In the genomic region with DNA sequence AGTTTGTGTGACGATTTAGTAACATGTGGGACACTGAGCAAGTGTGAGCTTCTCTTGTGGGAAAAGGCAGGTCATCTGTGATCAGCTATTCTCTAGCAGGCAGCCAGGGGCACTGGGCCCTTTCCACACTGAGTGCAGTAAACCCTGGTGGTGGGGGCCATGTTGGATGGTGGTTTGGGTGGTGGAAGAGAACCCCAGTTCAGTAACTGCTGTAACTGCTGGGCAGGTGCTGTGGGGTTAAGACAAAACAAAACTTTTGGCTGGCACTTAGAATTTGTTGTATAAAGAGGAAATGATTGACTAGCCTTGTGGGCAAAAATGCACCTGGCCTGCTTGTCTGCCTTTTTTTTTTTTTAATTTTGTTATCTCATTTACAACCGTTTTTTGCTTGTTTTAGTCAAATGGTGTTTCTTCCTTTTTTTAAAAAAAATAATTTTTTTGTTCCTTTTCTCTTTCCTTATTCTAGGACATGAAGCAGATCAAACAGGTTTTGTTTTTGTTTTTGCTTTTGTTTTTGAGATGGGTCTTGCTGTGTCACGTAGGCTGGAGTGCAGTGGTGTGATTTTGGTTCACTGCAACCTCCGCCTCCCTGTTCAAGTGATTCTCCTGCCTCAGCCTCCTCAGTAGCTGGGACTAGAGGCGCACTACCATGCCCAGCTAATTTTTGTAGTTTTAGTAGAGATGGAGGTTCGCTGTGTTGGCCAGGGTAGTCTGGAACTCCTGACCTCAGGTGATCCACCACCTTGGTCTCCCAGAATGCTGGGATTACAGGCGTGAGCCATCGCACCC, we compare ENCODE assay signal across 10 cellular contexts. TPM values are rescaled to one million over a fixed set of nuclear protein-coding genes. Genes with fewer than 3 reads are reported as not detected.
DNase-seq lines count a peak whose midpoint lies in the region; ATAC-seq and TF ChIP-seq lines count a peak whose summit lies in the region.
"Had no signal": no experiment of that assay in that cellular context is flagged by ENCODE, and none has a peak within 500 bp of the region (broad histone marks: within the 10 kb centered on the region; RNA-seq: fewer than 3 reads in every experiment).

No MANE protein-coding gene starts in this region.

- H3K9ac ChIP-seq in liver (ENCODE audit: low read depth in 1 of 2, low read length in 2 of 2) = no peak overlapping the region

- TF ChIP-seq RAD21 in liver (IDR thresholded peaks at IDR 0.05) = peak in 1 of 2 donors; percentile 27

- H3K4me1 Mint-ChIP-seq in CD8-positive, alpha-beta memory T cell = peaks cover 10 to 16% (median 12%) of the 10 kb centered on the region in 3 donors
- peaks cover 4 to 19% (median 11%) of the 10 kb centered on the region in 3 donors for H3K4me1 Mint-ChIP-seq in T-cell

- peaks cover 32% of the 10 kb centered on the region for H3K36me3 ChIP-seq in CD8-positive, alpha-beta memory T cell (ENCODE audit: insufficient read depth, low read length)
- peaks cover 3 to 47% (median 35%) of the 10 kb centered on the region in 4 donors for H3K36me3 ChIP-seq in liver (ENCODE audit: control insufficient read depth in 4 of 4, insufficient read depth in 3 of 4, low read depth in 1 of 4, low read length in 3 of 4)

- H3K4me1 ChIP-seq in CD8-positive, alpha-beta memory T cell (ENCODE audit: insufficient read depth, low read length) = no peaks in the 10 kb centered on the region
- H3K4me1 ChIP-seq in liver (ENCODE audit: control insufficient read depth in 4 of 4, insufficient read depth in 4 of 4, low read length in 3 of 4) = peaks cover 0 to 10% (median 8%) of the 10 kb centered on the region in 4 donors

- H3K27me3 Mint-ChIP-seq in CD8-positive, alpha-beta memory T cell = peaks cover 0 to 6% of the 10 kb centered on the region in 2 donors
- no peaks in the 10 kb centered on the region for H3K27me3 Mint-ChIP-seq in T-cell

- peaks cover 3 to 79% (median 24%) of the 10 kb centered on the region in 3 donors for H3K36me3 Mint-ChIP-seq in CD8-positive, alpha-beta memory T cell
- H3K36me3 Mint-ChIP-seq in T-cell = peaks cover 62% of the 10 kb centered on the region

- H3K27ac Mint-ChIP-seq in CD8-positive, alpha-beta memory T cell = peak overlapping the region in 6 of 8 donors; percentile 4 to 76 (median 46)
- H3K27ac Mint-ChIP-seq in T-cell = peak overlapping the region; percentile 46 to 78

- no peaks in the 10 kb centered on the region for H3K9me3 Mint-ChIP-seq in CD8-positive, alpha-beta memory T cell
- H3K9me3 Mint-ChIP-seq in T-cell = no peaks in the 10 kb centered on the region

- H3K4me3 ChIP-seq in CD8-positive, alpha-beta memory T cell (ENCODE audit: low read length) = no peak overlapping the region
- H3K4me3 ChIP-seq in liver (ENCODE audit: low read depth in 1 of 3, low read length in 3 of 3) = no peak overlapping the region

- WGBS in liver = 83% methylated on average over 8 of the region's 8 CpGs

- no peaks in the 10 kb centered on the region for H3K9me3 ChIP-seq in CD8-positive, alpha-beta memory T cell (ENCODE audit: low read length)
- H3K9me3 ChIP-seq in liver (ENCODE audit: control insufficient read depth in 4 of 4, low read length in 3 of 4) = no peaks in the 10 kb centered on the region

- no peak overlapping the region for H3K4me3 Mint-ChIP-seq in CD8-positive, alpha-beta memory T cell
- no peak overlapping the region for H3K4me3 Mint-ChIP-seq in T-cell

- no peaks in the 10 kb centered on the region for H3K27me3 ChIP-seq in CD8-positive, alpha-beta memory T cell (ENCODE audit: insufficient read depth, low read length, poor library complexity, severe bottlenecking)
- H3K27me3 ChIP-seq in liver (ENCODE audit: control insufficient read depth in 4 of 4, insufficient read depth in 4 of 4, low read length in 3 of 4) = no peaks in the 10 kb centered on the region

- POLR2A ChIA-PET in CD8-positive, alpha-beta memory T cell (lab: Charles Lee) = no interaction called here
- POLR2A ChIA-PET in T-cell (lab: Charles Lee) = interaction anchor here in 1 of 2 donors (0.6 kb wide), 1 partner anchor 60 kb away, joined by 4 read pairs; no protein-coding TSS in a partner anchor

- TF ChIP-seq CTCF in liver (IDR thresholded peaks at IDR 0.05; ENCODE audit: low read depth, low read length, missing input control) = no peak

- H3K27ac ChIP-seq in CD8-positive, alpha-beta memory T cell (ENCODE audit: low read depth, low read length) = no peak overlapping the region
- H3K27ac ChIP-seq in liver (ENCODE audit: low read depth in 1 of 2, low read length in 2 of 2) = peak overlapping the region; percentile 39 to 45
- no peak overlapping the region for H3K27ac ChIP-seq in substantia nigra (ENCODE audit: low read depth, low read length, poor library complexity, severe bottlenecking)

- DNase-seq in CD8-positive, alpha-beta memory T cell = peak in 1 of 5 donors; percentile 24
- peak in 18 of 34 experiments; percentile 13 to 51 (median 24) for DNase-seq in T-cell
- no peak for DNase-seq in substantia nigra (lab: John Stamatoyannopoulos, UW)
- DNase-seq in NCI-H345 (lab: John Stamatoyannopoulos, UW) = no peak
- DNase-seq in activated CD8-positive, alpha-beta memory T cell treated with anti-CD3 and anti-CD28 coated beads for 24 hours = no peak
- DNase-seq: Kasumi-1 had no signal

- CTCF ChIA-PET in CD8-positive, alpha-beta memory T cell (lab: Charles Lee) = no interaction called here
- CTCF ChIA-PET in T-cell (lab: Charles Lee) = interaction anchor here in 1 of 2 donors (1.1 kb wide), 1 partner anchor 13 kb away, joined by 3 read pairs; no protein-coding TSS in a partner anchor

- ATAC-seq in GM21619 (IDR thresholded peaks at IDR 0.05; ENCODE audit: unreplicated experiment) (peak; percentile 57), T-cell (replicated peaks in 1 of 4) (peak in 3 of 4 experiments; percentile 27 to 64 (median 37)), HG02938 (IDR thresholded peaks at IDR 0.05; ENCODE audit: unreplicated experiment) (no peak)
- ATAC-seq: Panc1 had no signal

TF ChIP-seq in liver, 16 proteins besides CTCF, POLR2A, EP300 and RAD21:
- TF ChIP-seq GABPA (IDR thresholded peaks at IDR 0.05 in 1 of 2, conservative IDR thresholded peaks at IDR 0.05 in 1 of 2) = no peak

RNA-seq across cellular contexts. Expression of a gene that starts 59.8 kb away (rescaled TPM):
- 10 to 100 TPM; 91.4 to 93.7 TPM for total RNA-seq in CD8-positive, alpha-beta memory T cell
- 27.5 TPM for polyA plus RNA-seq in CD8-positive, alpha-beta memory T cell
- 10 to 100 TPM; 63.4 to 87.5 (median 70.5) TPM for total RNA-seq in T-cell
- total RNA-seq in liver = 10 to 100 TPM; 67.3 to 84.9 TPM
- polyA plus RNA-seq in liver = 10 to 100 TPM; 16.6 to 24.1 TPM

Comparison
In these comparisons a context has a peak if more than half of its experiments do, and no peak if none do; other contexts are left out.
1. DNase-seq: peak in T-cell (18 of 34); none in substantia nigra (0 of 49), NCI-H345 (single experiment) and activated CD8-positive, alpha-beta memory T cell treated with anti-CD3 and anti-CD28 coated beads for 24 hours (single experiment).
2. H3K27ac ChIP-seq: peak in liver (2 of 2); none in CD8-positive, alpha-beta memory T cell (single experiment) and substantia nigra (single experiment).